Comparison of ENCODE assay signal across 35 cellular contexts in the genomic region with DNA sequence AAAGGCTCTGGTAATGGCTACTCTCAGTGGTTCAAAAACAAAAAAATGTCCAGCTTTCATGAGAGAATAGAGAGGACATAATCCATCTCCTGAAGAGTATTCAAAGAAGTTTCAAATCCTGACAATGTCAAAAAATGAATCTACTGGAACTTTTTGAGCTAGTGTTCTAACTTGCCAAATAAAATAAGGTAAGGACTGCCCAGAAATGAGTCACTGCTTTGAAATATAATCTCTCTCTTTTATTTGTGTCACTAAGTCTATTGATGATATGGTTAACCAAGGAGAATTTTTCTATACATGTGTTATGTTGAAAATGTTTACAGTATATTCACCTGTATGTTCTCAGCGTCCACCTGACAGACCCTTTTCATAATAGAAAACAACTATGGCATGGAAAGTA. TPM values are rescaled to one million over a fixed set of nuclear protein-coding genes. Genes with fewer than 3 reads are reported as not detected.
DNase-seq lines count a peak whose midpoint lies in the region; ATAC-seq and TF ChIP-seq lines count a peak whose summit lies in the region.
"Had no signal": no experiment of that assay in that cellular context is flagged by ENCODE, and none has a peak within 500 bp of the region (broad histone marks: within the 10 kb centered on the region; RNA-seq: fewer than 3 reads in every experiment).

No MANE protein-coding gene starts in this region.

- no peaks in the 10 kb centered on the region for H3K36me3 Mint-ChIP-seq in activated naive CD8-positive, alpha-beta T cell treated with anti-CD3 and anti-CD28 coated beads for 36 hours
- H3K36me3 Mint-ChIP-seq: activated naive CD4-positive, alpha-beta T cell treated with anti-CD3 and anti-CD28 coated beads, Interleukin-2, amount 50 U/mL, for 24 hours; memory B cell; stimulated activated naive B cell treated with anti-CD40 and anti-IgM and Interleukin-4, amounts not matched to agents 10 μg/mL and 1 μg/mL and 100 μg/mL, for 72 hours had no signal

- H3K27me3 ChIP-seq in adipocyte (replicated peaks; ENCODE audit: control insufficient read depth, insufficient read depth, low read length) (no peaks in the 10 kb centered on the region), fibroblast of lung (ENCODE audit: control insufficient read depth, insufficient read depth, low read length) (peaks cover 4% of the 10 kb centered on the region), psoas muscle (ENCODE audit: insufficient read depth in 3 of 3, low read length in 2 of 3) (peaks cover 0 to 44% (median 9%) of the 10 kb centered on the region in 3 donors)
- H3K27me3 ChIP-seq: ovary, testis had no signal

- H3K9me3 Mint-ChIP-seq in activated naive CD8-positive, alpha-beta T cell treated with anti-CD3 and anti-CD28 coated beads for 36 hours: no peaks in the 10 kb centered on the region
- H3K9me3 Mint-ChIP-seq: activated naive CD4-positive, alpha-beta T cell treated with anti-CD3 and anti-CD28 coated beads, Interleukin-2, amount 50 U/mL, for 24 hours; dendritic cell treated with granulocyte-macrophage colony-stimulating factor and Interleukin-4, amounts not matched to agents 40 ng/mL and 50 ng/mL, for 4 days; memory B cell; nephron progenitor cell; stimulated activated naive B cell treated with anti-CD40 and anti-IgM and Interleukin-4, amounts not matched to agents 10 μg/mL and 1 μg/mL and 100 μg/mL, for 72 hours had no signal

- no peak overlapping the region for H2AFZ ChIP-seq in fibroblast of lung (ENCODE audit: low read length)

- H3K9ac ChIP-seq in adipocyte (ENCODE audit: low read length): no peak overlapping the region
- H3K9ac ChIP-seq in fibroblast of lung (ENCODE audit: insufficient read depth, low read length): no peak overlapping the region

- peaks cover 21% of the 10 kb centered on the region for H3K4me1 ChIP-seq in adipocyte (ENCODE audit: control insufficient read depth, insufficient read depth, low read length)
- peaks cover 4% of the 10 kb centered on the region for H3K4me1 ChIP-seq in fibroblast of lung (ENCODE audit: control insufficient read depth, extremely low read depth, insufficient read depth, low read length)
- H3K4me1 ChIP-seq in psoas muscle: no peaks in the 10 kb centered on the region
- H3K4me1 ChIP-seq: testis had no signal

- H3K27me3 Mint-ChIP-seq in activated naive CD8-positive, alpha-beta T cell treated with anti-CD3 and anti-CD28 coated beads for 36 hours: peaks cover 39% of the 10 kb centered on the region

- H3K27ac ChIP-seq in fibroblast of lung (ENCODE audit: insufficient read depth, low read length): no peak overlapping the region
- H3K27ac ChIP-seq in psoas muscle: no peak overlapping the region
- H3K27ac ChIP-seq: esophagus muscularis mucosa, ovary, Peyer's patch, skin epidermis, testis, WERI-Rb-1 had no signal

- no peak overlapping the region for H3K27ac Mint-ChIP-seq in activated naive CD8-positive, alpha-beta T cell treated with anti-CD3 and anti-CD28 coated beads for 36 hours
- H3K27ac Mint-ChIP-seq: activated naive CD4-positive, alpha-beta T cell treated with anti-CD3 and anti-CD28 coated beads, Interleukin-2, amount 50 U/mL, for 24 hours; dendritic cell treated with granulocyte-macrophage colony-stimulating factor and Interleukin-4, amounts not matched to agents 40 ng/mL and 50 ng/mL, for 4 days; memory B cell; nephron progenitor cell; stimulated activated naive B cell treated with anti-CD40 and anti-IgM and Interleukin-4, amounts not matched to agents 10 μg/mL and 1 μg/mL and 100 μg/mL, for 72 hours had no signal

- no peak overlapping the region for H3K4me3 Mint-ChIP-seq in activated naive CD8-positive, alpha-beta T cell treated with anti-CD3 and anti-CD28 coated beads for 36 hours
- H3K4me3 Mint-ChIP-seq: activated naive CD4-positive, alpha-beta T cell treated with anti-CD3 and anti-CD28 coated beads, Interleukin-2, amount 50 U/mL, for 24 hours; central memory CD8-positive, alpha-beta T cell; dendritic cell treated with granulocyte-macrophage colony-stimulating factor and Interleukin-4, amounts not matched to agents 40 ng/mL and 50 ng/mL, for 4 days; memory B cell; nephron progenitor cell; stimulated activated naive B cell treated with anti-CD40 and anti-IgM and Interleukin-4, amounts not matched to agents 10 μg/mL and 1 μg/mL and 100 μg/mL, for 72 hours had no signal

- ATAC-seq in psoas muscle: no peak
- ATAC-seq: left colon; stimulated activated naive B cell treated with anti-CD40 and anti-IgM and Interleukin-4, amounts not matched to agents 10 μg/mL and 1 μg/mL and 100 μg/mL, for 72 hours had no signal

- H4K20me1 ChIP-seq in fibroblast of lung (ENCODE audit: control insufficient read depth, extremely low read depth, insufficient read depth, low read length): no peaks in the 10 kb centered on the region

- intact Hi-C loops in psoas muscle (cut with DNase I): no loop called here

- H3K4me1 Mint-ChIP-seq in activated naive CD8-positive, alpha-beta T cell treated with anti-CD3 and anti-CD28 coated beads for 36 hours: peaks cover 3% of the 10 kb centered on the region

- H3K4me2 ChIP-seq in fibroblast of lung (ENCODE audit: extremely low read depth, insufficient read depth, low read length): no peak overlapping the region

- TF ChIP-seq CTCF in fibroblast of lung (conservative IDR thresholded peaks at IDR 0.05 in 1 of 2, IDR thresholded peaks at IDR 0.05 in 1 of 2; ENCODE audit: low read depth in 1 of 2, low read length in 2 of 2): no peak
- no peak for TF ChIP-seq CTCF in psoas muscle (IDR thresholded peaks at IDR 0.05)

- H3K79me2 ChIP-seq in fibroblast of lung (ENCODE audit: control insufficient read depth, insufficient read depth, low read length): no peaks in the 10 kb centered on the region

- no peaks in the 10 kb centered on the region for H3K36me3 ChIP-seq in adipocyte (ENCODE audit: control insufficient read depth, insufficient read depth, low read length, severe bottlenecking)
- H3K36me3 ChIP-seq in fibroblast of lung (ENCODE audit: control insufficient read depth, insufficient read depth, low read length): no peaks in the 10 kb centered on the region
- no peaks in the 10 kb centered on the region for H3K36me3 ChIP-seq in psoas muscle (ENCODE audit: insufficient read depth in 1 of 2, low read depth in 1 of 2)
- H3K36me3 ChIP-seq: esophagus muscularis mucosa, ovary, Peyer's patch, WERI-Rb-1 had no signal

- 90 to 91% (median 90%) methylated on average over 1 of the region's 1 CpG for WGBS in psoas muscle, 3 donors

- no peak overlapping the region for H3K4me3 ChIP-seq in adipocyte (ENCODE audit: low read length)
- no peak overlapping the region for H3K4me3 ChIP-seq in fibroblast of lung (replicated peaks in 1 of 4; ENCODE audit: control extremely low read depth in 1 of 4, insufficient read depth in 1 of 4, low read depth in 3 of 4, low read length in 4 of 4)
- H3K4me3 ChIP-seq in psoas muscle: peak overlapping the region; percentile 20
- H3K4me3 ChIP-seq: esophagus muscularis mucosa, ovary, Peyer's patch, skin epidermis, testis had no signal

- DNase-seq in DMS53 (lab: John Stamatoyannopoulos, UW) (peak; percentile 41), DMS53 treated with DMSO at 0.1 percent for 48 hours (lab: John Stamatoyannopoulos, UW; ENCODE audit: unreplicated experiment) (no peak), adipocyte (ENCODE audit: low read depth) (peak; percentile 56), fibroblast of lung (ENCODE audit: low read depth in 2 of 2) (peak; percentile 33 to 70), psoas muscle (no peak), superior temporal gyrus (ENCODE audit: extremely low spot score) (no peak), C1 segment of cervical spinal cord (lab: John Stamatoyannopoulos, UW) (no peak)
- DNase-seq in activated naive CD8-positive, alpha-beta T cell treated with anti-CD3 and anti-CD28 coated beads for 36 hours: no peak
- DNase-seq: 8988T; activated CD4-positive, alpha-beta T cell treated with anti-CD3 and anti-CD28 coated beads for 4 hours; Calu3; H7; hypothalamus; Kasumi-1; left colon; MV-4-11; NCI-H1436; NCI-H2081 treated with DMSO at 0.1 percent for 48 hours; NCI-H226; NCI-H748 treated with DMSO at 0.1 percent for 48 hours; nephron progenitor cell; ovary; Peyer's patch; retina; SHP77; stimulated activated naive B cell treated with anti-CD40 and anti-IgM and Interleukin-4, amounts not matched to agents 10 μg/mL and 1 μg/mL and 100 μg/mL, for 72 hours; T-helper 9 cell; testis; WERI-Rb-1 had no signal

- H3K9me3 ChIP-seq in adipocyte (ENCODE audit: control insufficient read depth, low read length): no peaks in the 10 kb centered on the region
- H3K9me3 ChIP-seq in fibroblast of lung (ENCODE audit: control insufficient read depth, insufficient read depth, low read depth, low read length): no peaks in the 10 kb centered on the region
- H3K9me3 ChIP-seq in psoas muscle: no peaks in the 10 kb centered on the region
- H3K9me3 ChIP-seq: esophagus muscularis mucosa, ovary, Peyer's patch, testis had no signal

RNA-seq across cellular contexts. Expression of a gene that starts 3.4 kb away (rescaled TPM):
- total RNA-seq in fibroblast of lung: 0.50 and 2.6 TPM in 2 replicates
- polyA plus RNA-seq in fibroblast of lung: 0.19 and 1.4 TPM in 2 replicates
- 0.17 and 1.2 TPM in 2 replicates for polyA plus RNA-seq in fibroblast of lung (2012)
- polyA minus RNA-seq in fibroblast of lung (ENCODE audit: low replicate concordance): 0.67 and 2.9 TPM in 2 replicates
- 10 to 100 TPM in 3 of 4 donors, 1 to 10 TPM in 1; 9.4 to 18.5 (median 11.5) TPM for total RNA-seq in psoas muscle
- 1 to 10 TPM in 1 of 3 donors, under 1 TPM in 2; 0.57 to 1.6 (median 0.86) TPM for polyA plus RNA-seq in psoas muscle
- not detected for total RNA-seq in activated naive CD8-positive, alpha-beta T cell treated with anti-CD3 and anti-CD28 coated beads for 36 hours
- total RNA-seq: Calu3 had no signal

Comparison
In these comparisons a context has a peak if more than half of its experiments do, and no peak if none do; other contexts are left out.
1. DNase-seq: peak in DMS53 (single experiment), adipocyte (single experiment) and fibroblast of lung (2 of 2); none in DMS53 treated with DMSO at 0.1 percent for 48 hours (single experiment), psoas muscle (0 of 2), activated naive CD8-positive, alpha-beta T cell treated with anti-CD3 and anti-CD28 coated beads for 36 hours (single experiment), superior temporal gyrus (single experiment) and C1 segment of cervical spinal cord (0 of 14).